Comparison of ENCODE assay signal across 19 cellular contexts in genomic region chr15:53746101-53746500, GRCh38. TPM values are rescaled to one million over a fixed set of nuclear protein-coding genes. Genes with fewer than 3 reads are reported as not detected.
"Had no signal": no experiment of that assay in that cellular context is flagged by ENCODE, and none has a peak within 500 bp of the region (broad histone marks: within the 10 kb centered on the region; RNA-seq: fewer than 3 reads in every experiment).

No MANE protein-coding gene starts in this region.

- H3K27me3 Mint-ChIP-seq: activated CD4-positive, alpha-beta T cell treated with anti-CD3 and anti-CD28 coated beads, Interleukin-2, amount 10 ng/mL, durations not matched to agents 7 days and 5 days; stimulated activated memory B cell treated with anti-CD40 and anti-IgM and Interleukin-4, amounts not matched to agents 10 μg/mL and 1 μg/mL and 100 μg/mL, for 72 hours had no signal

- ATAC-seq: body of pancreas; left ventricle myocardium superior; stimulated activated memory B cell treated with anti-CD40 and anti-IgM and Interleukin-4, amounts not matched to agents 10 μg/mL and 1 μg/mL and 100 μg/mL, for 72 hours had no signal

- H3K9me3 Mint-ChIP-seq: activated CD4-positive, alpha-beta T cell treated with anti-CD3 and anti-CD28 coated beads, Interleukin-2, amount 10 ng/mL, durations not matched to agents 7 days and 5 days; stimulated activated memory B cell treated with anti-CD40 and anti-IgM and Interleukin-4, amounts not matched to agents 10 μg/mL and 1 μg/mL and 100 μg/mL, for 72 hours had no signal

- H3K36me3 Mint-ChIP-seq: activated naive CD8-positive, alpha-beta T cell; natural killer cell; stimulated activated memory B cell treated with anti-CD40 and anti-IgM and Interleukin-4, amounts not matched to agents 10 μg/mL and 1 μg/mL and 100 μg/mL, for 72 hours had no signal

- H3K4me1 Mint-ChIP-seq: activated CD4-positive, alpha-beta T cell treated with anti-CD3 and anti-CD28 coated beads, Interleukin-2, amount 10 ng/mL, durations not matched to agents 7 days and 5 days; natural killer cell; stimulated activated memory B cell treated with anti-CD40 and anti-IgM and Interleukin-4, amounts not matched to agents 10 μg/mL and 1 μg/mL and 100 μg/mL, for 72 hours had no signal

- DNase-seq: activated CD4-positive, alpha-beta T cell treated with anti-CD3 and anti-CD28 coated beads, Interleukin-2, amount 10 ng/mL, durations not matched to agents 7 days and 5 days; activated CD4-positive, CD25-positive, alpha-beta regulatory T cell; activated CD8-positive, alpha-beta memory T cell treated with anti-CD3 and anti-CD28 coated beads for 24 hours; activated gamma-delta T cell treated with Interleukin-2 at 50 U/mL for 16 hours; amygdala; body of pancreas; central memory CD4-positive, alpha-beta T cell; colonic mucosa; esophagus squamous epithelium; hippocampal formation; left ventricle myocardium superior; mesenchymal stem cell; natural killer cell; stimulated activated CD4-positive, alpha-beta T cell treated with anti-CD3 and anti-CD28 coated beads, Interleukin-2, amount 100 ng/mL, for 48 hours; thyroid gland had no signal

- H3K4me3 Mint-ChIP-seq: activated CD4-positive, alpha-beta T cell treated with anti-CD3 and anti-CD28 coated beads, Interleukin-2, amount 10 ng/mL, durations not matched to agents 7 days and 5 days; activated naive CD8-positive, alpha-beta T cell; natural killer cell; stimulated activated memory B cell treated with anti-CD40 and anti-IgM and Interleukin-4, amounts not matched to agents 10 μg/mL and 1 μg/mL and 100 μg/mL, for 72 hours had no signal

- H3K27ac Mint-ChIP-seq: activated CD4-positive, alpha-beta T cell treated with anti-CD3 and anti-CD28 coated beads, Interleukin-2, amount 10 ng/mL, durations not matched to agents 7 days and 5 days; activated naive CD8-positive, alpha-beta T cell; natural killer cell; stimulated activated memory B cell treated with anti-CD40 and anti-IgM and Interleukin-4, amounts not matched to agents 10 μg/mL and 1 μg/mL and 100 μg/mL, for 72 hours had no signal

RNA-seq across cellular contexts. Expression of gene WDR72, which starts 13.4 kb away (rescaled TPM):
- total RNA-seq: activated CD4-positive, alpha-beta T cell treated with anti-CD3 and anti-CD28 coated beads, Interleukin-2, amount 10 ng/mL, durations not matched to agents 7 days and 5 days; fibroblast of villous mesenchyme; glomerular endothelial cell had no signal
